1 cellular context compared by ENCODE assay signal in the genomic region with DNA sequence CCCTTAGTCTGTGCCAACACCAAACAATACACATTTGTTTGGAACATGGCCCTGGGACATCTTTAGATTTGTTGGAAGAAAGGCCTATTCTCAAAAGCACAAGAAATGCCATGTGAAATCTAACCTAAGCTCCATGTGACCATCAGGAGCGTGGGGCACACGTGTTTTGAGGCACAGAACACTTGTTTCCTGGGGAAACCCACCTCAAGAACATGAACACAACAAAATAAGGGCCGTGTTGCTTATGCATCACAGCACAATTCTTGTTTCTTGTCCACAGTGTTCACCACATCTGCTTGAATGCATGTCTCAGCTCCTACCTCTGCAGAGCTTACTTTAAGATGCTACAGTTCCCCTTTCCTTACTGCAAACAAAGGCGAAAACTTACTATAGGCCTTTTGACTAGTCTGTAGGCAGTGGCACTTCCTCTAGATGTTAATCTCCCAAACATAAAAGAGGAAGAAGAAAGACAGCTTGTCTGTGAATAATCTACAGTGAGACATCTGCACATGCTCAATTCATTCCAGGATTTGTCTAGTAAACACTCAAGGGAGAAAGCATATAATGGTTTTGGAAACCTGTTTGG.
TF ChIP-seq lines count a peak whose summit lies in the region.

No MANE protein-coding gene starts in this region.

TF ChIP-seq in GM12878, 131 proteins besides CTCF, POLR2A, EP300 and RAD21 (continued from another document):
- TF ChIP-seq, protein P1, sequence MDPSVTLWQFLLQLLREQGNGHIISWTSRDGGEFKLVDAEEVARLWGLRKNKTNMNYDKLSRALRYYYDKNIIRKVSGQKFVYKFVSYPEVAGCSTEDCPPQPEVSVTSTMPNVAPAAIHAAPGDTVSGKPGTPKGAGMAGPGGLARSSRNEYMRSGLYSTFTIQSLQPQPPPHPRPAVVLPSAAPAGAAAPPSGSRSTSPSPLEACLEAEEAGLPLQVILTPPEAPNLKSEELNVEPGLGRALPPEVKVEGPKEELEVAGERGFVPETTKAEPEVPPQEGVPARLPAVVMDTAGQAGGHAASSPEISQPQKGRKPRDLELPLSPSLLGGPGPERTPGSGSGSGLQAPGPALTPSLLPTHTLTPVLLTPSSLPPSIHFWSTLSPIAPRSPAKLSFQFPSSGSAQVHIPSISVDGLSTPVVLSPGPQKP (IDR thresholded peaks at IDR 0.05; ENCODE audit: low read depth, low read length), result no peak
- TF ChIP-seq NBN (IDR thresholded peaks at IDR 0.05) (peak; percentile 94), STAT1 (conservative IDR thresholded peaks at IDR 0.05) (no peak), ZNF207 (IDR thresholded peaks at IDR 0.05; ENCODE audit: borderline replicate concordance) (no peak), RBBP5 (conservative IDR thresholded peaks at IDR 0.05) (no peak), RB1 (IDR thresholded peaks at IDR 0.05; ENCODE audit: borderline replicate concordance) (no peak), MYB (IDR thresholded peaks at IDR 0.05; ENCODE audit: borderline replicate concordance, low read depth, low read length) (no peak), RCOR1 (conservative IDR thresholded peaks at IDR 0.05; ENCODE audit: low read depth, low read length) (no peak), STAT3 (IDR thresholded peaks at IDR 0.05; ENCODE audit: low read depth, low read length) (no peak), SMAD5 (IDR thresholded peaks at IDR 0.05; ENCODE audit: low read depth) (no peak), MTA2 (IDR thresholded peaks at IDR 0.05; ENCODE audit: low read depth) (no peak), POU2F2 (IDR thresholded peaks at IDR 0.05; ENCODE audit: borderline replicate concordance, low read depth, low read length) (peak; percentile 95), CBX5 (IDR thresholded peaks at IDR 0.05; ENCODE audit: low read depth) (0 out of 2 replicates have a peak, but pooled peaks have one; percentile 65), GATAD2B (conservative IDR thresholded peaks at IDR 0.05; ENCODE audit: low read depth) (peak; percentile 29; the same call in 1 of the 2 replicates), KLF5 (IDR thresholded peaks at IDR 0.05; ENCODE audit: partially characterized antibody) (no peak), MEF2B (IDR thresholded peaks at IDR 0.05; ENCODE audit: partially characterized antibody, poor library complexity, severe bottlenecking) (peak; percentile 52)
- TF ChIP-seq, protein P2, sequence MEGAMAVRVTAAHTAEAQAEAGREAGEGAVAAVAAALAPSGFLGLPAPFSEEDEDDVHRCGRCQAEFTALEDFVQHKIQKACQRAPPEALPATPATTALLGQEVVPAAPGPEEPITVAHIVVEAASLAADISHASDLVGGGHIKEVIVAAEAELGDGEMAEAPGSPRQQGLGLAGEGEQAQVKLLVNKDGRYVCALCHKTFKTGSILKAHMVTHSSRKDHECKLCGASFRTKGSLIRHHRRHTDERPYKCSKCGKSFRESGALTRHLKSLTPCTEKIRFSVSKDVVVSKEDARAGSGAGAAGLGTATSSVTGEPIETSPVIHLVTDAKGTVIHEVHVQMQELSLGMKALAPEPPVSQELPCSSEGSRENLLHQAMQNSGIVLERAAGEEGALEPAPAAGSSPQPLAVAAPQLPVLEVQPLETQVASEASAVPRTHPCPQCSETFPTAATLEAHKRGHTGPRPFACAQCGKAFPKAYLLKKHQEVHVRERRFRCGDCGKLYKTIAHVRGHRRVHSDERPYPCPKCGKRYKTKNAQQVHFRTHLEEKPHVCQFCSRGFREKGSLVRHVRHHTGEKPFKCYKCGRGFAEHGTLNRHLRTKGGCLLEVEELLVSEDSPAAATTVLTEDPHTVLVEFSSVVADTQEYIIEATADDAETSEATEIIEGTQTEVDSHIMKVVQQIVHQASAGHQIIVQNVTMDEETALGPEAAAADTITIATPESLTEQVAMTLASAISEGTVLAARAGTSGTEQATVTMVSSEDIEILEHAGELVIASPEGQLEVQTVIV (IDR thresholded peaks at IDR 0.05; ENCODE audit: borderline replicate concordance, partially characterized antibody), result no peak
- TF ChIP-seq, protein P3, sequence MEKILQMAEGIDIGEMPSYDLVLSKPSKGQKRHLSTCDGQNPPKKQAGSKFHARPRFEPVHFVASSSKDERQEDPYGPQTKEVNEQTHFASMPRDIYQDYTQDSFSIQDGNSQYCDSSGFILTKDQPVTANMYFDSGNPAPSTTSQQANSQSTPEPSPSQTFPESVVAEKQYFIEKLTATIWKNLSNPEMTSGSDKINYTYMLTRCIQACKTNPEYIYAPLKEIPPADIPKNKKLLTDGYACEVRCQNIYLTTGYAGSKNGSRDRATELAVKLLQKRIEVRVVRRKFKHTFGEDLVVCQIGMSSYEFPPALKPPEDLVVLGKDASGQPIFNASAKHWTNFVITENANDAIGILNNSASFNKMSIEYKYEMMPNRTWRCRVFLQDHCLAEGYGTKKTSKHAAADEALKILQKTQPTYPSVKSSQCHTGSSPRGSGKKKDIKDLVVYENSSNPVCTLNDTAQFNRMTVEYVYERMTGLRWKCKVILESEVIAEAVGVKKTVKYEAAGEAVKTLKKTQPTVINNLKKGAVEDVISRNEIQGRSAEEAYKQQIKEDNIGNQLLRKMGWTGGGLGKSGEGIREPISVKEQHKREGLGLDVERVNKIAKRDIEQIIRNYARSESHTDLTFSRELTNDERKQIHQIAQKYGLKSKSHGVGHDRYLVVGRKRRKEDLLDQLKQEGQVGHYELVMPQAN (conservative IDR thresholded peaks at IDR 0.05), result no peak
- TF ChIP-seq, protein P4, sequence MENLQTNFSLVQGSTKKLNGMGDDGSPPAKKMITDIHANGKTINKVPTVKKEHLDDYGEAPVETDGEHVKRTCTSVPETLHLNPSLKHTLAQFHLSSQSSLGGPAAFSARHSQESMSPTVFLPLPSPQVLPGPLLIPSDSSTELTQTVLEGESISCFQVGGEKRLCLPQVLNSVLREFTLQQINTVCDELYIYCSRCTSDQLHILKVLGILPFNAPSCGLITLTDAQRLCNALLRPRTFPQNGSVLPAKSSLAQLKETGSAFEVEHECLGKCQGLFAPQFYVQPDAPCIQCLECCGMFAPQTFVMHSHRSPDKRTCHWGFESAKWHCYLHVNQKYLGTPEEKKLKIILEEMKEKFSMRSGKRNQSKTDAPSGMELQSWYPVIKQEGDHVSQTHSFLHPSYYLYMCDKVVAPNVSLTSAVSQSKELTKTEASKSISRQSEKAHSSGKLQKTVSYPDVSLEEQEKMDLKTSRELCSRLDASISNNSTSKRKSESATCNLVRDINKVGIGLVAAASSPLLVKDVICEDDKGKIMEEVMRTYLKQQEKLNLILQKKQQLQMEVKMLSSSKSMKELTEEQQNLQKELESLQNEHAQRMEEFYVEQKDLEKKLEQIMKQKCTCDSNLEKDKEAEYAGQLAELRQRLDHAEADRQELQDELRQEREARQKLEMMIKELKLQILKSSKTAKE (IDR thresholded peaks at IDR 0.05; ENCODE audit: low read depth, poor library complexity, severe bottlenecking), result no peak
TF ChIP-seq in GM12878: peak in this region for 37.
